17 cellular contexts compared by ENCODE assay signal in the genomic region with DNA sequence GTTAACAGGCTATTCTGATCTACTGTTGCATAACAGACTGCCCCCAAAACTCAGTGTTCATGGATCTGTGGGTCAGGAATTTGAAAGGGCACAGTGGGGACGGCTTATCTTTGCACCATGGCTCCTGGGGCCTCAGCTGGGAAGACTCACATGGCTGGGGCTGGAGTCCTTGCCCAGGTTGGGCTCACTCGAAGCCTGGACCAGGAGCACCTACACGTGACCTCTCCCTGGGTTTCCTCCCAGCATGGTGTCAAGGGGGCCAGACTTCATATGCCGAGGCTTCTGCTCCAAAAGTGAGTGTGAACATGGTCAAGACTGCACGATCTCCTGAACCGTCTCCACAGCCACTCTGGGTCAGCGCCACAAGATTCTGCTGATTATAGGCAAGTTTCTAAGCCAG. TPM values are rescaled to one million over a fixed set of nuclear protein-coding genes. Genes with fewer than 3 reads are reported as not detected.
DNase-seq lines count a peak whose midpoint lies in the region; ATAC-seq and TF ChIP-seq lines count a peak whose summit lies in the region.
"Had no signal": no experiment of that assay in that cellular context is flagged by ENCODE, and none has a peak within 500 bp of the region (broad histone marks: within the 10 kb centered on the region; RNA-seq: fewer than 3 reads in every experiment).

No MANE protein-coding gene starts in this region.

- H3K36me3 ChIP-seq in right atrium auricular region = no peaks in the 10 kb centered on the region
- H3K36me3 ChIP-seq in mesendoderm (ENCODE audit: control insufficient read depth, insufficient read depth, low read length) = no peaks in the 10 kb centered on the region
- no peaks in the 10 kb centered on the region for H3K36me3 ChIP-seq in spleen
- H3K36me3 ChIP-seq: BE2C had no signal

- no peak overlapping the region for H3K4me2 ChIP-seq in mesendoderm (ENCODE audit: low read length)
- H3K4me2 ChIP-seq: GM23338 had no signal

- H3K56ac ChIP-seq in mesendoderm (ENCODE audit: low read length) = no peak overlapping the region

- H3K79me1 ChIP-seq in mesendoderm (ENCODE audit: low read length) = peaks cover 48% of the 10 kb centered on the region

- no peaks in the 10 kb centered on the region for H3K4me1 ChIP-seq in right atrium auricular region
- H3K4me1 ChIP-seq in mesendoderm (ENCODE audit: control insufficient read depth, low read depth, low read length) = no peaks in the 10 kb centered on the region
- H3K4me1 ChIP-seq in spleen = no peaks in the 10 kb centered on the region
- H3K4me1 ChIP-seq: BE2C had no signal

- peaks cover 50% of the 10 kb centered on the region for H3K79me2 ChIP-seq in mesendoderm (ENCODE audit: control insufficient read depth, insufficient read depth, low read length)

- no peak overlapping the region for H3K18ac ChIP-seq in mesendoderm (ENCODE audit: low read length)

- H4K5ac ChIP-seq in mesendoderm (ENCODE audit: low read length) = no peak overlapping the region

- H3K23ac ChIP-seq in mesendoderm (ENCODE audit: low read length) = peak overlapping the region; percentile 91

- ATAC-seq in left ventricle myocardium superior = peak; percentile 64
- no peak for ATAC-seq in sciatic nerve
- ATAC-seq: GM23338, HCT116 had no signal

- intact Hi-C loops in left ventricle myocardium superior (cut with micrococcal nuclease) (no loop called here), sciatic nerve (cut with DNase I) (no loop called here), spleen (cut with DNase I; ENCODE audit: low total_unique reads) (no loop called here)

- no peak overlapping the region for H3K4ac ChIP-seq in mesendoderm (ENCODE audit: low read depth, low read length)

- DNase-seq in left ventricle myocardium superior (no peak), right atrium auricular region (ENCODE audit: low spot score) (no peak), mesendoderm (no peak), sciatic nerve (ENCODE audit: low spot score) (peak; percentile 33), spleen (no peak), KBM-7 (no peak)
- DNase-seq: ACHN, BE2C, DMS153, DMS79 treated with DMSO at 0.1 percent for 48 hours, GF-D8, HFFc6, IMR-90 had no signal

- TF ChIP-seq POLR2A in spleen (IDR thresholded peaks at IDR 0.05) = no peak

- TF ChIP-seq CTCF in right atrium auricular region (IDR thresholded peaks at IDR 0.05) (no peak), spleen (IDR thresholded peaks at IDR 0.05 in 8 of 11, conservative IDR thresholded peaks at IDR 0.05 in 3 of 11) (no peak)

- in situ Hi-C loops in KBM-7 (cut with MboI; ENCODE audit: low pct_unique_long_range_greater_than_20kb, low sequenced_read_pairs) = no loop called here

- no peak overlapping the region for H4K8ac ChIP-seq in mesendoderm (ENCODE audit: low read depth, low read length)

- no peak overlapping the region for H2BK120ac ChIP-seq in mesendoderm (ENCODE audit: low read depth, low read length)

- no peak overlapping the region for H2AK5ac ChIP-seq in mesendoderm (ENCODE audit: low read length)

- WGBS in mesendoderm (ENCODE audit: extremely low coverage, insufficient coverage, low lambda C conversion rate) = no CpG with 5 or more reads among the region's 7 CpGs
- 80 to 90% (median 84%) methylated on average over 6 to 7 of the region's 7 CpGs for WGBS in spleen, 5 donors

- H2BK15ac ChIP-seq in mesendoderm (replicated peaks; ENCODE audit: low read depth) = no peak overlapping the region

- H3K4me3 ChIP-seq in right atrium auricular region = no peak overlapping the region
- H3K4me3 ChIP-seq in mesendoderm (ENCODE audit: low read length) = no peak overlapping the region
- no peak overlapping the region for H3K4me3 ChIP-seq in spleen
- H3K4me3 ChIP-seq: GM23338 had no signal

- H2BK5ac ChIP-seq in mesendoderm (ENCODE audit: low read length) = no peak overlapping the region

- H3K9ac ChIP-seq in mesendoderm (ENCODE audit: low read length) = no peak overlapping the region

- no peaks in the 10 kb centered on the region for H3K9me3 ChIP-seq in right atrium auricular region
- no peaks in the 10 kb centered on the region for H3K9me3 ChIP-seq in spleen
- H3K9me3 ChIP-seq: BE2C had no signal

- H3K27ac ChIP-seq in right atrium auricular region (no peak overlapping the region), mesendoderm (ENCODE audit: low read depth, low read length) (no peak overlapping the region), spleen (no peak overlapping the region)
- H3K27ac ChIP-seq: C4-2B had no signal

- H3K27me3 ChIP-seq in right atrium auricular region (no peaks in the 10 kb centered on the region), mesendoderm (ENCODE audit: insufficient read depth, low read length, poor library complexity) (no peaks in the 10 kb centered on the region), spleen (replicated peaks in 1 of 7) (peaks cover 0 to 9% (median 0%) of the 10 kb centered on the region in 7 donors)
- H3K27me3 ChIP-seq: BE2C had no signal

RNA-seq across cellular contexts. Expression of a gene that starts 11.8 kb away (rescaled TPM):
- total RNA-seq in left ventricle myocardium superior = 11.0 TPM
- 10 to 100 TPM; 21.7 to 38.1 TPM for total RNA-seq in right atrium auricular region
- polyA plus RNA-seq in mesendoderm (2013, experiment 1 of 2) = 1.9 TPM
- 1.7 TPM for polyA plus RNA-seq in mesendoderm (2013, experiment 2 of 2)
- total RNA-seq in sciatic nerve = 17.9 TPM
- total RNA-seq in spleen = 1 to 10 TPM in 5 of 7 donors, under 1 TPM in 2; 0.70 to 3.5 (median 1.4) TPM
- polyA plus RNA-seq in spleen = 1 to 10 TPM; 1.2 to 1.4 (median 1.2) TPM
- total RNA-seq: CD4-positive, alpha-beta T cell; IMR-90 had no signal
- polyA plus RNA-seq: IMR-90 had no signal
